In the genomic region with DNA sequence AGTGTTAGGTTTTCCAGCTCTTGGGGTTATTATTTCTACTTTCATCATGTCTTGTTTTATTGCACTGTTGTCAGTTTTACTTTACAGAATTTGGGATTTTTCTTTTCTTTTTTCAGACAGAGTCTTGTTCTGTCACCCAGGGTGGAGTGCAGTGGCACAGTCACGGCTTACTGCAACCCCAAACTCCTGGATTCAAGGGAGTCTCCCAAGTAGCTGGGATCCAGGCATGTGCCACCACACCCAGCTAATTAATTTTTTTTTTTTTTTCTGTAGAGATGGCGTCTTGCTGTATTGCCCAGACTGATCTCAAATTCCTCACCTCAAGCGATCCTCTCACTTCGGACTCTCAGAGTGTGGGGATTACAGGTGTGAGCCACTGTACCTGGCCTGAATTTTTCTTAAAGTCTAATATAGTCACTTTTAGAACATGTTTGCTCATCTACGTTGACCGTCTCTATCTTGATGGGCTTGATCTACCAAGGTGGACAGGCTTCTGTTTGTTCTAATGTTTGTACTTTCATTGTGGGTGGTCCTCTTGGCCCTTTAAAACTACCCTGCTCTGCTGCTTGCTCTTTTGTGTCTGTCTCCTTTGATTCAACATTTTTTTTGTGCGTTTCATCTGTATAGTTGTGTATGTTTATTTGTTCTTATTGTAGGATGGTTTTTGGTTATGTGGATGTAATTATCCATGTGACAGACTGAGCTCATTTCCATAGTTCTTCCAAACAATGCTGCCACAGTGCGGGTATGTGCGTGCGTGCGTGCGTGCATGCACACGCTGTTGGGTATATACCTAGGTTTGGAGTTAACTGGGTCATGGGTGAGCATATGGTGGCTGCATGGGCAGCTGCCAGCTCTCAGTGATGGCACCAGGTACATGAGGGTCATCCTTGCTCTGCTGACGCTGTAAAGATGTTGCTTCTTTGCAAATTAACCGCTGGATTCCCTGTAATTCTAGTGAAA, we compare ENCODE assay signal across 10 cellular contexts. TPM values are rescaled to one million over a fixed set of nuclear protein-coding genes. Genes with fewer than 3 reads are reported as not detected.
DNase-seq lines count a peak whose midpoint lies in the region; ATAC-seq lines count a peak whose summit lies in the region.
"Had no signal": no experiment of that assay in that cellular context is flagged by ENCODE, and none has a peak within 500 bp of the region (broad histone marks: within the 10 kb centered on the region; RNA-seq: fewer than 3 reads in every experiment).

No MANE protein-coding gene starts in this region.

- no peak for DNase-seq in activated CD4-positive, alpha-beta T cell treated with anti-CD3 and anti-CD28 coated beads, Interleukin-2, amount 10 ng/mL, durations not matched to agents 7 days and 5 days
- DNase-seq in activated CD4-positive, alpha-beta T cell treated with anti-CD3 and anti-CD28 coated beads for 4 hours = no peak
- DNase-seq in SK-MEL-5 (ENCODE audit: low read depth, low spot score) (peak; percentile 89), fibroblast of gingiva (ENCODE audit: low read depth) (peak; percentile 66), sciatic nerve (ENCODE audit: low spot score) (peak; percentile 43), putamen (ENCODE audit: low spot score) (no peak), RKO (ENCODE audit: low spot score) (no peak)
- DNase-seq: activated T-cell treated with anti-CD3 and anti-CD28 coated beads for 4 hours, DND-41 had no signal

- ATAC-seq in sciatic nerve (no peak), GM21528 (IDR thresholded peaks at IDR 0.05; ENCODE audit: low FRiP score, unreplicated experiment) (no peak)

- CTCF ChIA-PET in activated CD4-positive, alpha-beta T cell treated with anti-CD3 and anti-CD28 coated beads, Interleukin-2, amount 10 ng/mL, durations not matched to agents 7 days and 5 days (lab: Charles Lee) = interaction anchor here (0.6 to 1.2 kb wide), 3 partner anchors 17 to 238 kb away, joined by 3 to 4 read pairs (median 3); no protein-coding TSS in a partner anchor

- H3K9me3 Mint-ChIP-seq in activated CD4-positive, alpha-beta T cell treated with anti-CD3 and anti-CD28 coated beads, Interleukin-2, amount 10 ng/mL, durations not matched to agents 7 days and 5 days = no peaks in the 10 kb centered on the region

- POLR2A ChIA-PET in activated CD4-positive, alpha-beta T cell treated with anti-CD3 and anti-CD28 coated beads, Interleukin-2, amount 10 ng/mL, durations not matched to agents 7 days and 5 days (lab: Charles Lee) = interaction anchor here (1.5 kb wide), 1 partner anchor 14 kb away, joined by 5 read pairs; no protein-coding TSS in a partner anchor

- H3K27me3 Mint-ChIP-seq in activated CD4-positive, alpha-beta T cell treated with anti-CD3 and anti-CD28 coated beads, Interleukin-2, amount 10 ng/mL, durations not matched to agents 7 days and 5 days = no peaks in the 10 kb centered on the region

- no peak overlapping the region for H3K4me3 Mint-ChIP-seq in activated CD4-positive, alpha-beta T cell treated with anti-CD3 and anti-CD28 coated beads, Interleukin-2, amount 10 ng/mL, durations not matched to agents 7 days and 5 days

- in situ Hi-C loops in SK-MEL-5 (cut with HindIII; ENCODE audit: low pct_unique_long_range_greater_than_20kb, low sequenced_read_pairs) = no loop called here

- H3K27ac Mint-ChIP-seq in activated CD4-positive, alpha-beta T cell treated with anti-CD3 and anti-CD28 coated beads, Interleukin-2, amount 10 ng/mL, durations not matched to agents 7 days and 5 days = peak overlapping the region; percentile 20

- intact Hi-C loops in sciatic nerve (cut with DNase I) = no loop called here

- peaks cover 92% of the 10 kb centered on the region for H3K4me1 Mint-ChIP-seq in activated CD4-positive, alpha-beta T cell treated with anti-CD3 and anti-CD28 coated beads, Interleukin-2, amount 10 ng/mL, durations not matched to agents 7 days and 5 days

- H3K36me3 Mint-ChIP-seq in activated CD4-positive, alpha-beta T cell treated with anti-CD3 and anti-CD28 coated beads, Interleukin-2, amount 10 ng/mL, durations not matched to agents 7 days and 5 days (ENCODE audit: low read depth) = peaks cover 46% of the 10 kb centered on the region

RNA-seq across cellular contexts. Expression of gene PRRC2B, which starts 18.1 kb away (rescaled TPM):
- 100 to 1,000 TPM; 281 to 303 TPM for total RNA-seq in activated CD4-positive, alpha-beta T cell treated with anti-CD3 and anti-CD28 coated beads, Interleukin-2, amount 10 ng/mL, durations not matched to agents 7 days and 5 days
- 40.1 and 68.0 TPM in 2 replicates for total RNA-seq in SK-MEL-5 (2014; rRNA removed; shearing (Covaris generic))
- polyA plus RNA-seq in SK-MEL-5 (2015; cell fraction: cytosol; rRNA removed) = 133 and 183 TPM in 2 replicates
- 123 and 153 TPM in 2 replicates for polyA plus RNA-seq in SK-MEL-5 (2015; cell fraction: nucleus; rRNA removed)
- total RNA-seq in sciatic nerve = 252 TPM

Comparison
In these comparisons a context has a peak if more than half of its experiments do, and no peak if none do; other contexts are left out.
1. DNase-seq: peak in SK-MEL-5 (single experiment), fibroblast of gingiva (single experiment) and sciatic nerve (single experiment); none in activated CD4-positive, alpha-beta T cell treated with anti-CD3 and anti-CD28 coated beads, Interleukin-2, amount 10 ng/mL, durations not matched to agents 7 days and 5 days (single experiment), activated CD4-positive, alpha-beta T cell treated with anti-CD3 and anti-CD28 coated beads for 4 hours (0 of 2), putamen (single experiment) and RKO (single experiment).